Comparison of ENCODE assay signal across 2 cellular contexts in genomic region chr1:44328767-44329416, GRCh38.
TF ChIP-seq lines count a peak whose summit lies in the region.

No MANE protein-coding gene starts in this region.

TF ChIP-seq in A549, 52 proteins besides CTCF, POLR2A, EP300 and RAD21:
- TF ChIP-seq PHF8 (IDR thresholded peaks at IDR 0.05; ENCODE audit: borderline replicate concordance, low read depth) (no peak), BCL3 (IDR thresholded peaks at IDR 0.05) (no peak), CBX2 (IDR thresholded peaks at IDR 0.05; ENCODE audit: borderline replicate concordance, low read depth) (no peak), KDM5A (IDR thresholded peaks at IDR 0.05) (no peak), MAFK (IDR thresholded peaks at IDR 0.05; ENCODE audit: partially characterized antibody) (no peak)

TF ChIP-seq in IMR-90, 13 proteins besides CTCF, POLR2A, EP300 and RAD21:
- no peak for TF ChIP-seq CEBPB (IDR thresholded peaks at IDR 0.05; ENCODE audit: low read depth, low read length)
- no peak for TF ChIP-seq CHD1 (IDR thresholded peaks at IDR 0.05; ENCODE audit: low read depth, low read length)
- no peak for TF ChIP-seq MXI1 (IDR thresholded peaks at IDR 0.05; ENCODE audit: borderline replicate concordance, low read depth, low read length)
- no peak for TF ChIP-seq SMC3 (IDR thresholded peaks at IDR 0.05; ENCODE audit: low read depth, low read length)
- no peak for TF ChIP-seq NFE2L2 (IDR thresholded peaks at IDR 0.05; ENCODE audit: low read depth, low read length)
- no peak for TF ChIP-seq MAZ (IDR thresholded peaks at IDR 0.05; ENCODE audit: borderline replicate concordance, low read depth, low read length)
- TF ChIP-seq MAFK (IDR thresholded peaks at IDR 0.05; ENCODE audit: low read depth, low read length): no peak
- TF ChIP-seq, protein P1, sequence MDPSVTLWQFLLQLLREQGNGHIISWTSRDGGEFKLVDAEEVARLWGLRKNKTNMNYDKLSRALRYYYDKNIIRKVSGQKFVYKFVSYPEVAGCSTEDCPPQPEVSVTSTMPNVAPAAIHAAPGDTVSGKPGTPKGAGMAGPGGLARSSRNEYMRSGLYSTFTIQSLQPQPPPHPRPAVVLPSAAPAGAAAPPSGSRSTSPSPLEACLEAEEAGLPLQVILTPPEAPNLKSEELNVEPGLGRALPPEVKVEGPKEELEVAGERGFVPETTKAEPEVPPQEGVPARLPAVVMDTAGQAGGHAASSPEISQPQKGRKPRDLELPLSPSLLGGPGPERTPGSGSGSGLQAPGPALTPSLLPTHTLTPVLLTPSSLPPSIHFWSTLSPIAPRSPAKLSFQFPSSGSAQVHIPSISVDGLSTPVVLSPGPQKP (IDR thresholded peaks at IDR 0.05; ENCODE audit: borderline replicate concordance, low read depth, low read length): no peak
- no peak for TF ChIP-seq FOS (IDR thresholded peaks at IDR 0.05; ENCODE audit: low read depth, low read length)
- TF ChIP-seq RCOR1 (IDR thresholded peaks at IDR 0.05; ENCODE audit: insufficient replicate concordance, low read length): no peak
- no peak for TF ChIP-seq RFX5 (IDR thresholded peaks at IDR 0.05; ENCODE audit: low read depth, low read length)
- no peak for TF ChIP-seq BHLHE40 (IDR thresholded peaks at IDR 0.05; ENCODE audit: low read depth, low read length)
- TF ChIP-seq, protein P2, sequence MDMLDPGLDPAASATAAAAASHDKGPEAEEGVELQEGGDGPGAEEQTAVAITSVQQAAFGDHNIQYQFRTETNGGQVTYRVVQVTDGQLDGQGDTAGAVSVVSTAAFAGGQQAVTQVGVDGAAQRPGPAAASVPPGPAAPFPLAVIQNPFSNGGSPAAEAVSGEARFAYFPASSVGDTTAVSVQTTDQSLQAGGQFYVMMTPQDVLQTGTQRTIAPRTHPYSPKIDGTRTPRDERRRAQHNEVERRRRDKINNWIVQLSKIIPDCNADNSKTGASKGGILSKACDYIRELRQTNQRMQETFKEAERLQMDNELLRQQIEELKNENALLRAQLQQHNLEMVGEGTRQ (IDR thresholded peaks at IDR 0.05; ENCODE audit: low read depth, low read length): no peak
TF ChIP-seq in IMR-90: peak in this region for 0.
